Comparison of ENCODE assay signal across 1 cellular context in the genomic region with DNA sequence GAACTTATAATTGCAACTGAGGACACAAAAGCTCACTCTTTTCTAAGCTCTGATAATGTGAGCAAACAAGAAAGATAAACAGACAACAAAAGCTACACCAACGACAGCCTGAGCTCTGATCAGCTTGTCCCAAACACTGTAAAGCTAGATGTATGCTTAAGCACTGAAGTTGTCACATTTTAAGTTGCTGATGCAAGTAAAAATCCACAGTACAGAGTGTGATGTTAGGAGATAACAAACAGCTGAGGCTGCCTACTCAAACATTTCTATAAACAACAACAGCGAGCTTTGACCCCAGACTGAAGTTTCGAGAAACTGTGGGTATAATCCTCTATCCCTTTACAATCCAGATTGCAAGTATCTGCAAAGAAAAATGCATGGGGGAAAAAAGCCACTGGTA.
TF ChIP-seq lines count a peak whose summit lies in the region.

No MANE protein-coding gene starts in this region.

TF ChIP-seq in HepG2, 621 proteins besides CTCF, POLR2A, EP300 and RAD21 (continued from another document and continues in another):
- TF ChIP-seq, protein P1, sequence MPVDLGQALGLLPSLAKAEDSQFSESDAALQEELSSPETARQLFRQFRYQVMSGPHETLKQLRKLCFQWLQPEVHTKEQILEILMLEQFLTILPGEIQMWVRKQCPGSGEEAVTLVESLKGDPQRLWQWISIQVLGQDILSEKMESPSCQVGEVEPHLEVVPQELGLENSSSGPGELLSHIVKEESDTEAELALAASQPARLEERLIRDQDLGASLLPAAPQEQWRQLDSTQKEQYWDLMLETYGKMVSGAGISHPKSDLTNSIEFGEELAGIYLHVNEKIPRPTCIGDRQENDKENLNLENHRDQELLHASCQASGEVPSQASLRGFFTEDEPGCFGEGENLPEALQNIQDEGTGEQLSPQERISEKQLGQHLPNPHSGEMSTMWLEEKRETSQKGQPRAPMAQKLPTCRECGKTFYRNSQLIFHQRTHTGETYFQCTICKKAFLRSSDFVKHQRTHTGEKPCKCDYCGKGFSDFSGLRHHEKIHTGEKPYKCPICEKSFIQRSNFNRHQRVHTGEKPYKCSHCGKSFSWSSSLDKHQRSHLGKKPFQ (CRISPR knock-in tag; IDR thresholded peaks at IDR 0.05; ENCODE audit: insufficient replicate concordance) = peak; percentile 22
- TF ChIP-seq MIXL1 (CRISPR knock-in tag; IDR thresholded peaks at IDR 0.05) = peak; percentile 29; the same call in 1 of the 2 replicates
- TF ChIP-seq, protein P2, sequence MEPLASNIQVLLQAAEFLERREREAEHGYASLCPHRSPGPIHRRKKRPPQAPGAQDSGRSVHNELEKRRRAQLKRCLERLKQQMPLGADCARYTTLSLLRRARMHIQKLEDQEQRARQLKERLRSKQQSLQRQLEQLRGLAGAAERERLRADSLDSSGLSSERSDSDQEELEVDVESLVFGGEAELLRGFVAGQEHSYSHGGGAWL (CRISPR knock-in tag; IDR thresholded peaks at IDR 0.05) = no peak
- TF ChIP-seq RBM39 (IDR thresholded peaks at IDR 0.05; ENCODE audit: low read depth, low read length, poor library complexity, severe bottlenecking) = no peak
- no peak for TF ChIP-seq ZNF17 (CRISPR knock-in tag; IDR thresholded peaks at IDR 0.05)
- TF ChIP-seq SOX6 (IDR thresholded peaks at IDR 0.05) = no peak
- peak; percentile 95 for TF ChIP-seq SOX6 (CRISPR knock-in tag; IDR thresholded peaks at IDR 0.05)
- no peak for TF ChIP-seq SYNCRIP (IDR thresholded peaks at IDR 0.05; ENCODE audit: insufficient read depth, low read depth, low read length)
- TF ChIP-seq ZSCAN31 (CRISPR knock-in tag; IDR thresholded peaks at IDR 0.05; ENCODE audit: low read depth) = no peak
- TF ChIP-seq RXRA (CRISPR knock-in tag; IDR thresholded peaks at IDR 0.05) = no peak
- TF ChIP-seq ZNF558 (CRISPR knock-in tag; IDR thresholded peaks at IDR 0.05; ENCODE audit: borderline replicate concordance) = no peak
- peak; percentile 67; the same call in 1 of the 2 replicates for TF ChIP-seq KLF6 (CRISPR knock-in tag; IDR thresholded peaks at IDR 0.05)
- 0 out of 2 replicates have a peak, but pooled peaks have one; percentile 31 for TF ChIP-seq RCOR2 (CRISPR knock-in tag; IDR thresholded peaks at IDR 0.05)
- TF ChIP-seq SALL1 (CRISPR knock-in tag; IDR thresholded peaks at IDR 0.05) = peak; percentile 60; the same call in 1 of the 2 replicates
- TF ChIP-seq, protein P3, sequence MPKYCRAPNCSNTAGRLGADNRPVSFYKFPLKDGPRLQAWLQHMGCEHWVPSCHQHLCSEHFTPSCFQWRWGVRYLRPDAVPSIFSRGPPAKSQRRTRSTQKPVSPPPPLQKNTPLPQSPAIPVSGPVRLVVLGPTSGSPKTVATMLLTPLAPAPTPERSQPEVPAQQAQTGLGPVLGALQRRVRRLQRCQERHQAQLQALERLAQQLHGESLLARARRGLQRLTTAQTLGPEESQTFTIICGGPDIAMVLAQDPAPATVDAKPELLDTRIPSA (CRISPR knock-in tag; IDR thresholded peaks at IDR 0.05; ENCODE audit: borderline replicate concordance) = no peak
- peak; percentile 68 for TF ChIP-seq FOSL2 (CRISPR knock-in tag; IDR thresholded peaks at IDR 0.05)
- no peak for TF ChIP-seq ZNF207 (IDR thresholded peaks at IDR 0.05; ENCODE audit: borderline replicate concordance)
- TF ChIP-seq MAFK (conservative IDR thresholded peaks at IDR 0.05 in 1 of 2, IDR thresholded peaks at IDR 0.05 in 1 of 2; ENCODE audit: low read length in 2 of 2) = peak; percentile 99
- TF ChIP-seq, protein P4, sequence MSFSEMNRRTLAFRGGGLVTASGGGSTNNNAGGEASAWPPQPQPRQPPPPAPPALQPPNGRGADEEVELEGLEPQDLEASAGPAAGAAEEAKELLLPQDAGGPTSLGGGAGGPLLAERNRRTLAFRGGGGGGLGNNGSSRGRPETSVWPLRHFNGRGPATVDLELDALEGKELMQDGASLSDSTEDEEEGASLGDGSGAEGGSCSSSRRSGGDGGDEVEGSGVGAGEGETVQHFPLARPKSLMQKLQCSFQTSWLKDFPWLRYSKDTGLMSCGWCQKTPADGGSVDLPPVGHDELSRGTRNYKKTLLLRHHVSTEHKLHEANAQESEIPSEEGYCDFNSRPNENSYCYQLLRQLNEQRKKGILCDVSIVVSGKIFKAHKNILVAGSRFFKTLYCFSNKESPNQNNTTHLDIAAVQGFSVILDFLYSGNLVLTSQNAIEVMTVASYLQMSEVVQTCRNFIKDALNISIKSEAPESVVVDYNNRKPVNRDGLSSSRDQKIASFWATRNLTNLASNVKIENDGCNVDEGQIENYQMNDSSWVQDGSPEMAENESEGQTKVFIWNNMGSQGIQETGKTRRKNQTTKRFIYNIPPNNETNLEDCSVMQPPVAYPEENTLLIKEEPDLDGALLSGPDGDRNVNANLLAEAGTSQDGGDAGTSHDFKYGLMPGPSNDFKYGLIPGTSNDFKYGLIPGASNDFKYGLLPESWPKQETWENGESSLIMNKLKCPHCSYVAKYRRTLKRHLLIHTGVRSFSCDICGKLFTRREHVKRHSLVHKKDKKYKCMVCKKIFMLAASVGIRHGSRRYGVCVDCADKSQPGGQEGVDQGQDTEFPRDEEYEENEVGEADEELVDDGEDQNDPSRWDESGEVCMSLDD (CRISPR knock-in tag; IDR thresholded peaks at IDR 0.05; ENCODE audit: borderline replicate concordance) = no peak
- TF ChIP-seq TAF15 (IDR thresholded peaks at IDR 0.05; ENCODE audit: low read depth, low read length, poor library complexity, severe bottlenecking) = no peak
- TF ChIP-seq ZNF274 (CRISPR knock-in tag; IDR thresholded peaks at IDR 0.05) = no peak
- peak; percentile 32; the same call in 1 of the 2 replicates for TF ChIP-seq ZBTB20 (CRISPR knock-in tag; IDR thresholded peaks at IDR 0.05; ENCODE audit: borderline replicate concordance, low read depth)
- TF ChIP-seq ZNF577 (CRISPR knock-in tag; IDR thresholded peaks at IDR 0.05; ENCODE audit: borderline replicate concordance, low read depth) = no peak
- TF ChIP-seq RFX5 (IDR thresholded peaks at IDR 0.05; ENCODE audit: low read depth, low read length) = no peak
- peak in 1 of 2 experiments; percentile 55; a peak in 2 of 4 replicates for TF ChIP-seq KLF16 (CRISPR knock-in tag; IDR thresholded peaks at IDR 0.05)
- TF ChIP-seq CREM (IDR thresholded peaks at IDR 0.05) = peak; percentile 76
- no peak for TF ChIP-seq CREM (CRISPR knock-in tag; IDR thresholded peaks at IDR 0.05)
- TF ChIP-seq, protein P5, sequence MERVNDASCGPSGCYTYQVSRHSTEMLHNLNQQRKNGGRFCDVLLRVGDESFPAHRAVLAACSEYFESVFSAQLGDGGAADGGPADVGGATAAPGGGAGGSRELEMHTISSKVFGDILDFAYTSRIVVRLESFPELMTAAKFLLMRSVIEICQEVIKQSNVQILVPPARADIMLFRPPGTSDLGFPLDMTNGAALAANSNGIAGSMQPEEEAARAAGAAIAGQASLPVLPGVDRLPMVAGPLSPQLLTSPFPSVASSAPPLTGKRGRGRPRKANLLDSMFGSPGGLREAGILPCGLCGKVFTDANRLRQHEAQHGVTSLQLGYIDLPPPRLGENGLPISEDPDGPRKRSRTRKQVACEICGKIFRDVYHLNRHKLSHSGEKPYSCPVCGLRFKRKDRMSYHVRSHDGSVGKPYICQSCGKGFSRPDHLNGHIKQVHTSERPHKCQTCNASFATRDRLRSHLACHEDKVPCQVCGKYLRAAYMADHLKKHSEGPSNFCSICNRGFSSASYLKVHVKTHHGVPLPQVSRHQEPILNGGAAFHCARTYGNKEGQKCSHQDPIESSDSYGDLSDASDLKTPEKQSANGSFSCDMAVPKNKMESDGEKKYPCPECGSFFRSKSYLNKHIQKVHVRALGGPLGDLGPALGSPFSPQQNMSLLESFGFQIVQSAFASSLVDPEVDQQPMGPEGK (CRISPR knock-in tag; IDR thresholded peaks at IDR 0.05) = peak; percentile 15; the same call in 1 of the 2 replicates
- TF ChIP-seq, protein P6, sequence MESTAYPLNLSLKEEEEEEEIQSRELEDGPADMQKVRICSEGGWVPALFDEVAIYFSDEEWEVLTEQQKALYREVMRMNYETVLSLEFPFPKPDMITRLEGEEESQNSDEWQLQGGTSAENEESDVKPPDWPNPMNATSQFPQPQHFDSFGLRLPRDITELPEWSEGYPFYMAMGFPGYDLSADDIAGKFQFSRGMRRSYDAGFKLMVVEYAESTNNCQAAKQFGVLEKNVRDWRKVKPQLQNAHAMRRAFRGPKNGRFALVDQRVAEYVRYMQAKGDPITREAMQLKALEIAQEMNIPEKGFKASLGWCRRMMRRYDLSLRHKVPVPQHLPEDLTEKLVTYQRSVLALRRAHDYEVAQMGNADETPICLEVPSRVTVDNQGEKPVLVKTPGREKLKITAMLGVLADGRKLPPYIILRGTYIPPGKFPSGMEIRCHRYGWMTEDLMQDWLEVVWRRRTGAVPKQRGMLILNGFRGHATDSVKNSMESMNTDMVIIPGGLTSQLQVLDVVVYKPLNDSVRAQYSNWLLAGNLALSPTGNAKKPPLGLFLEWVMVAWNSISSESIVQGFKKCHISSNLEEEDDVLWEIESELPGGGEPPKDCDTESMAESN (CRISPR knock-in tag; conservative IDR thresholded peaks at IDR 0.05) = 0 out of 2 replicates have a peak, but pooled peaks have one; percentile 23
- no peak for TF ChIP-seq KMT2A (CRISPR knock-in tag; IDR thresholded peaks at IDR 0.05)
- TF ChIP-seq RFXAP (CRISPR knock-in tag; IDR thresholded peaks at IDR 0.05; ENCODE audit: borderline replicate concordance) = no peak
- no peak for TF ChIP-seq TAF1 (CRISPR knock-in tag; IDR thresholded peaks at IDR 0.05)
- TF ChIP-seq ZNF547 (CRISPR knock-in tag; IDR thresholded peaks at IDR 0.05) = no peak
- TF ChIP-seq MAFF (IDR thresholded peaks at IDR 0.05; ENCODE audit: low read depth, low read length) = peak; percentile 97
- no peak for TF ChIP-seq ZMYM2 (CRISPR knock-in tag; IDR thresholded peaks at IDR 0.05)
- TF ChIP-seq, protein P7, sequence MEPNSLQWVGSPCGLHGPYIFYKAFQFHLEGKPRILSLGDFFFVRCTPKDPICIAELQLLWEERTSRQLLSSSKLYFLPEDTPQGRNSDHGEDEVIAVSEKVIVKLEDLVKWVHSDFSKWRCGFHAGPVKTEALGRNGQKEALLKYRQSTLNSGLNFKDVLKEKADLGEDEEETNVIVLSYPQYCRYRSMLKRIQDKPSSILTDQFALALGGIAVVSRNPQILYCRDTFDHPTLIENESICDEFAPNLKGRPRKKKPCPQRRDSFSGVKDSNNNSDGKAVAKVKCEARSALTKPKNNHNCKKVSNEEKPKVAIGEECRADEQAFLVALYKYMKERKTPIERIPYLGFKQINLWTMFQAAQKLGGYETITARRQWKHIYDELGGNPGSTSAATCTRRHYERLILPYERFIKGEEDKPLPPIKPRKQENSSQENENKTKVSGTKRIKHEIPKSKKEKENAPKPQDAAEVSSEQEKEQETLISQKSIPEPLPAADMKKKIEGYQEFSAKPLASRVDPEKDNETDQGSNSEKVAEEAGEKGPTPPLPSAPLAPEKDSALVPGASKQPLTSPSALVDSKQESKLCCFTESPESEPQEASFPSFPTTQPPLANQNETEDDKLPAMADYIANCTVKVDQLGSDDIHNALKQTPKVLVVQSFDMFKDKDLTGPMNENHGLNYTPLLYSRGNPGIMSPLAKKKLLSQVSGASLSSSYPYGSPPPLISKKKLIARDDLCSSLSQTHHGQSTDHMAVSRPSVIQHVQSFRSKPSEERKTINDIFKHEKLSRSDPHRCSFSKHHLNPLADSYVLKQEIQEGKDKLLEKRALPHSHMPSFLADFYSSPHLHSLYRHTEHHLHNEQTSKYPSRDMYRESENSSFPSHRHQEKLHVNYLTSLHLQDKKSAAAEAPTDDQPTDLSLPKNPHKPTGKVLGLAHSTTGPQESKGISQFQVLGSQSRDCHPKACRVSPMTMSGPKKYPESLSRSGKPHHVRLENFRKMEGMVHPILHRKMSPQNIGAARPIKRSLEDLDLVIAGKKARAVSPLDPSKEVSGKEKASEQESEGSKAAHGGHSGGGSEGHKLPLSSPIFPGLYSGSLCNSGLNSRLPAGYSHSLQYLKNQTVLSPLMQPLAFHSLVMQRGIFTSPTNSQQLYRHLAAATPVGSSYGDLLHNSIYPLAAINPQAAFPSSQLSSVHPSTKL (CRISPR knock-in tag; IDR thresholded peaks at IDR 0.05) = peak; percentile 85
- TF ChIP-seq BCL6 (CRISPR knock-in tag; IDR thresholded peaks at IDR 0.05) = peak; percentile 86
- no peak for TF ChIP-seq ZNF337 (CRISPR knock-in tag; IDR thresholded peaks at IDR 0.05; ENCODE audit: borderline replicate concordance, low read depth)
- TF ChIP-seq FOXA3 (CRISPR knock-in tag; IDR thresholded peaks at IDR 0.05) = peak; percentile 89
- TF ChIP-seq, protein P8, sequence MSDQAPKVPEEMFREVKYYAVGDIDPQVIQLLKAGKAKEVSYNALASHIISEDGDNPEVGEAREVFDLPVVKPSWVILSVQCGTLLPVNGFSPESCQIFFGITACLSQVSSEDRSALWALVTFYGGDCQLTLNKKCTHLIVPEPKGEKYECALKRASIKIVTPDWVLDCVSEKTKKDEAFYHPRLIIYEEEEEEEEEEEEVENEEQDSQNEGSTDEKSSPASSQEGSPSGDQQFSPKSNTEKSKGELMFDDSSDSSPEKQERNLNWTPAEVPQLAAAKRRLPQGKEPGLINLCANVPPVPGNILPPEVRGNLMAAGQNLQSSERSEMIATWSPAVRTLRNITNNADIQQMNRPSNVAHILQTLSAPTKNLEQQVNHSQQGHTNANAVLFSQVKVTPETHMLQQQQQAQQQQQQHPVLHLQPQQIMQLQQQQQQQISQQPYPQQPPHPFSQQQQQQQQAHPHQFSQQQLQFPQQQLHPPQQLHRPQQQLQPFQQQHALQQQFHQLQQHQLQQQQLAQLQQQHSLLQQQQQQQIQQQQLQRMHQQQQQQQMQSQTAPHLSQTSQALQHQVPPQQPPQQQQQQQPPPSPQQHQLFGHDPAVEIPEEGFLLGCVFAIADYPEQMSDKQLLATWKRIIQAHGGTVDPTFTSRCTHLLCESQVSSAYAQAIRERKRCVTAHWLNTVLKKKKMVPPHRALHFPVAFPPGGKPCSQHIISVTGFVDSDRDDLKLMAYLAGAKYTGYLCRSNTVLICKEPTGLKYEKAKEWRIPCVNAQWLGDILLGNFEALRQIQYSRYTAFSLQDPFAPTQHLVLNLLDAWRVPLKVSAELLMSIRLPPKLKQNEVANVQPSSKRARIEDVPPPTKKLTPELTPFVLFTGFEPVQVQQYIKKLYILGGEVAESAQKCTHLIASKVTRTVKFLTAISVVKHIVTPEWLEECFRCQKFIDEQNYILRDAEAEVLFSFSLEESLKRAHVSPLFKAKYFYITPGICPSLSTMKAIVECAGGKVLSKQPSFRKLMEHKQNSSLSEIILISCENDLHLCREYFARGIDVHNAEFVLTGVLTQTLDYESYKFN (CRISPR knock-in tag; conservative IDR thresholded peaks at IDR 0.05) = peak; percentile 92
- TF ChIP-seq RXRB (CRISPR knock-in tag; IDR thresholded peaks at IDR 0.05; ENCODE audit: borderline replicate concordance) = peak; percentile 45
